Comparison of ENCODE assay signal across 2 cellular contexts in the genomic region with DNA sequence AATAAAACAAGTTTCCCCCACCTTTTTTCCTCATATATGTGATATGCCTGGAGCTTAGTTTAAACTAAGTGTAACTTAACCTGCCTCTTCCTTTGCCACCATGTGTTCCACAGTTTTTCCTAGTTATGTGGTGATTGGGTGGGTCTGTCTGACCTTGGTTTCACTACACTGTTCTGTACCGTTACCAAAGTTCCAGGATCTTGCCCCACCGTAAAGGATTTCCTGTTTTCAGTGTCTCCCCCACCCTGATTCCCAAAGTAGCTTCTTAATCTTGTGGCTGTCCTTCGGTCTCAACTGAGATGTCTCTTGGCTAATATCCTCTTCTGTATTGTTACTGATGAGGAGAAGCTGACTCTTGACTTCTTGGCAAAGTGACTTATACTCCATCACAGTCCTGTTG.
TF ChIP-seq lines count a peak whose summit lies in the region.

No MANE protein-coding gene starts in this region.

TF ChIP-seq in IMR-90, 13 proteins besides CTCF, POLR2A, EP300 and RAD21:
- no peak for TF ChIP-seq SMC3 (IDR thresholded peaks at IDR 0.05; ENCODE audit: low read depth, low read length)
- no peak for TF ChIP-seq MAFK (IDR thresholded peaks at IDR 0.05; ENCODE audit: low read depth, low read length)
- no peak for TF ChIP-seq CEBPB (IDR thresholded peaks at IDR 0.05; ENCODE audit: low read depth, low read length)
TF ChIP-seq in IMR-90: peak in this region for 0.

TF ChIP-seq in H1, 55 proteins besides CTCF, POLR2A, EP300 and RAD21:
- TF ChIP-seq RNF2 (IDR thresholded peaks at IDR 0.05; ENCODE audit: borderline replicate concordance, low read depth, low read length, missing control alignments, poor library complexity, severe bottlenecking) (no peak), SIN3A (conservative IDR thresholded peaks at IDR 0.05 in 1 of 2, IDR thresholded peaks at IDR 0.05 in 1 of 2; ENCODE audit: low read depth in 1 of 2, low read length in 2 of 2) (no peak), POU5F1 (IDR thresholded peaks at IDR 0.05; ENCODE audit: low read depth, low read length) (no peak), CREB1 (IDR thresholded peaks at IDR 0.05) (no peak), ASH2L (IDR thresholded peaks at IDR 0.05; ENCODE audit: low read length) (no peak), TAF7 (optimal IDR thresholded peaks at IDR 0.05; ENCODE audit: borderline replicate concordance, low read depth, low read length) (no peak), CBX8 (IDR thresholded peaks at IDR 0.05; ENCODE audit: borderline replicate concordance, low read depth, low read length) (no peak), ZNF274 (IDR thresholded peaks at IDR 0.05; ENCODE audit: borderline replicate concordance, extremely low read depth, low read length) (no peak), SP2 (IDR thresholded peaks at IDR 0.05; ENCODE audit: low read length) (no peak), CHD2 (IDR thresholded peaks at IDR 0.05; ENCODE audit: low read length) (no peak), HDAC2 (IDR thresholded peaks at IDR 0.05; ENCODE audit: borderline replicate concordance in 1 of 2, low read depth in 2 of 2, low read length in 2 of 2) (no peak), NANOG (IDR thresholded peaks at IDR 0.05; ENCODE audit: insufficient read depth, low read depth, low read length, poor library complexity, severe bottlenecking) (no peak), RBBP5 (IDR thresholded peaks at IDR 0.05; ENCODE audit: borderline replicate concordance, low read depth, low read length) (no peak), SIRT6 (IDR thresholded peaks at IDR 0.05; ENCODE audit: low read length) (no peak), CHD1 (IDR thresholded peaks at IDR 0.05; ENCODE audit: low read depth, low read length) (no peak), KDM1A (IDR thresholded peaks at IDR 0.05; ENCODE audit: borderline replicate concordance, low read length) (no peak)
- TF ChIP-seq, protein P1, sequence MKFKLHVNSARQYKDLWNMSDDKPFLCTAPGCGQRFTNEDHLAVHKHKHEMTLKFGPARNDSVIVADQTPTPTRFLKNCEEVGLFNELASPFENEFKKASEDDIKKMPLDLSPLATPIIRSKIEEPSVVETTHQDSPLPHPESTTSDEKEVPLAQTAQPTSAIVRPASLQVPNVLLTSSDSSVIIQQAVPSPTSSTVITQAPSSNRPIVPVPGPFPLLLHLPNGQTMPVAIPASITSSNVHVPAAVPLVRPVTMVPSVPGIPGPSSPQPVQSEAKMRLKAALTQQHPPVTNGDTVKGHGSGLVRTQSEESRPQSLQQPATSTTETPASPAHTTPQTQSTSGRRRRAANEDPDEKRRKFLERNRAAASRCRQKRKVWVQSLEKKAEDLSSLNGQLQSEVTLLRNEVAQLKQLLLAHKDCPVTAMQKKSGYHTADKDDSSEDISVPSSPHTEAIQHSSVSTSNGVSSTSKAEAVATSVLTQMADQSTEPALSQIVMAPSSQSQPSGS (IDR thresholded peaks at IDR 0.05; ENCODE audit: low read length), result no peak
TF ChIP-seq in H1: peak in this region for 0.
